ENCODE assay signal across 1 cellular context in the genomic region with DNA sequence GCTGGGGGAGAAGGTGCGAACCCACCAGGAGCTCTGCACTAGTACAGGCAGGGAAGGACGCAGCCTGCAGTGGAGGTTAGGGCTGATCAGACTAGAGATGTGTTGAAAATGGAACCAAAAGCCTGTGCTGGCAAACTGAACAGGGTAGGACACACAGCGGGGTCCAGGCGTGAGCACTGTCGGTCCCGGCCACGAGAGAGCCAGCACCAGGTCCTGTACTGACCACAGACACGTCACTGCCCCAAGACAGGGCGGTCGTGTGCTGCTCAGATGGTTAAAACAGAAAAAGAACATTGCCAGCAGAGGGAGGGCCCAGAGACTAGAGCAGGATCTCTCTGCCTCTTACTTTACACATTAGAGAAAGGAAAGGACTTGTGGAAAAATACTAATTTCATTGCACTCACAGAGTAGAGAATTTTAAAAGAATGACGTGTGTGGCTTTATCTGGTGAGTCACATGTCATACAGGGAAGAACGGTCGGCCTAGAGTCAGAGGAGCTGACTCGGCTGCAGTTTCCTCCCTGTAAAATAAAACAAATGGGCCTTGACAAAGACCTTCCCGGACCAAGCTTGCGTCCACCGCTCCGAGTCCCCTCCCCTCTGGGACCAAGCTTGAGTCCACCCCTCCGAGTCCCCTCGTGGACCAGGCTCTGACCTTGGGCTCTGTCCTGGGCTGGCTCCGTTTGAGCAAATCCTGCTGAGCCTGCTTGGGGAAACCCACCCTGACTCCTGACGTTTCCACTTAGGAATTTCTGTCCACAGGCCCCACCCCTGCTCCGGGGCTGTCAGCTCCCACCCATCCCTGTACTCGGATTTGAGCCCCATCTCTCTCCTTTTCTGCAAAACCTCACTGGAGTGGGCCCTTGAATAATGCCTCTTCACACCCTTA.
TF ChIP-seq lines count a peak whose summit lies in the region.

No MANE protein-coding gene starts in this region.

TF ChIP-seq in HepG2, 621 proteins besides CTCF, POLR2A, EP300 and RAD21 (continued from another document and continues in another):
- TF ChIP-seq, protein P1, sequence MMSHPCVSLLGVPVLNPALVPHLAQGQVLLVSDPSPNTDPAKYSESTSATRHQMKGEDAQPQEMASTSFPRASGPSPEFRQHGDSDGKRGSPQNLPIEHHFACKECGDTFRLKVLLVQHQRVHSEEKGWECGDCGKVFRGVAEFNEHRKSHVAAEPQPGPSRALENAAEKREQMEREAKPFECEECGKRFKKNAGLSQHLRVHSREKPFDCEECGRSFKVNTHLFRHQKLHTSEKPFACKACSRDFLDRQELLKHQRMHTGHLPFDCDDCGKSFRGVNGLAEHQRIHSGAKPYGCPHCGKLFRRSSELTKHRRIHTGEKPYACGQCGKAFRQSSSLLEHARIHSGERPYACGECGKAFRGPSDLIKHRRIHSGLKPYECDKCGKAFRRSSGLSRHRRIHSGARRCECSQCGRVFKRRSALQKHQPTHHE (CRISPR knock-in tag; IDR thresholded peaks at IDR 0.05; ENCODE audit: borderline replicate concordance), result no peak; the same call in 1 of the 2 replicates
- TF ChIP-seq SP4 (CRISPR knock-in tag; IDR thresholded peaks at IDR 0.05) (peak; percentile 66), HMG20A (CRISPR knock-in tag; IDR thresholded peaks at IDR 0.05; ENCODE audit: borderline replicate concordance) (peak; percentile 25; the same call in 1 of the 2 replicates), ISX (CRISPR knock-in tag; conservative IDR thresholded peaks at IDR 0.05) (no peak), MBNL3 (CRISPR knock-in tag; conservative IDR thresholded peaks at IDR 0.05) (no peak), SALL2 (CRISPR knock-in tag; IDR thresholded peaks at IDR 0.05) (no peak), NFKBIZ (CRISPR knock-in tag; IDR thresholded peaks at IDR 0.05) (no peak), SYNCRIP (IDR thresholded peaks at IDR 0.05; ENCODE audit: insufficient read depth, low read depth, low read length) (no peak), HNRNPK (IDR thresholded peaks at IDR 0.05; ENCODE audit: low read depth, low read length, poor library complexity, severe bottlenecking) (no peak), CC2D1A (CRISPR knock-in tag; IDR thresholded peaks at IDR 0.05) (no peak), ZKSCAN1 (IDR thresholded peaks at IDR 0.05; ENCODE audit: low read length) (no peak), HMGA1 (CRISPR knock-in tag; conservative IDR thresholded peaks at IDR 0.05) (no peak), IKZF1 (IDR thresholded peaks at IDR 0.05) (no peak), RFX3 (CRISPR knock-in tag; IDR thresholded peaks at IDR 0.05) (no peak), TAF15 (IDR thresholded peaks at IDR 0.05; ENCODE audit: low read depth, low read length, poor library complexity, severe bottlenecking) (no peak), ZNF431 (CRISPR knock-in tag; IDR thresholded peaks at IDR 0.05; ENCODE audit: borderline replicate concordance, low read depth) (peak; percentile 74; the same call in 1 of the 2 replicates), DNMT1 (CRISPR knock-in tag; IDR thresholded peaks at IDR 0.05) (no peak), ZMAT3 (CRISPR knock-in tag; conservative IDR thresholded peaks at IDR 0.05) (peak; percentile 21; the same call in 1 of the 2 replicates), ZNF562 (CRISPR knock-in tag; IDR thresholded peaks at IDR 0.05; ENCODE audit: borderline replicate concordance) (no peak), KAT2B (IDR thresholded peaks at IDR 0.05; ENCODE audit: borderline replicate concordance, low read depth, low read length) (no peak), CREM (IDR thresholded peaks at IDR 0.05) (peak; percentile 38; the same call in 1 of the 2 replicates), CREM (CRISPR knock-in tag; IDR thresholded peaks at IDR 0.05) (no peak), ASH2L (IDR thresholded peaks at IDR 0.05; ENCODE audit: insufficient read length, low read depth, low read length) (no peak), SNRNP70 (IDR thresholded peaks at IDR 0.05; ENCODE audit: low read depth, low read length) (no peak), SMC3 (IDR thresholded peaks at IDR 0.05; ENCODE audit: low read length) (0 out of 2 replicates have a peak, but pooled peaks have one; percentile 21), KAT7 (CRISPR knock-in tag; IDR thresholded peaks at IDR 0.05; ENCODE audit: borderline replicate concordance) (peak; percentile 92), ZNF333 (CRISPR knock-in tag; IDR thresholded peaks at IDR 0.05; ENCODE audit: borderline replicate concordance) (no peak), FOXA1 (IDR thresholded peaks at IDR 0.05) (no peak), FOXA1 (CRISPR knock-in tag; IDR thresholded peaks at IDR 0.05) (no peak; the same call in 1 of the 2 replicates), SP1 (IDR thresholded peaks at IDR 0.05) (no peak), SP1 (CRISPR knock-in tag; IDR thresholded peaks at IDR 0.05) (no peak), MIER2 (CRISPR knock-in tag; IDR thresholded peaks at IDR 0.05) (no peak), ZNF343 (CRISPR knock-in tag; IDR thresholded peaks at IDR 0.05) (peak; percentile 79; the same call in 1 of the 2 replicates)
- TF ChIP-seq, protein P2, sequence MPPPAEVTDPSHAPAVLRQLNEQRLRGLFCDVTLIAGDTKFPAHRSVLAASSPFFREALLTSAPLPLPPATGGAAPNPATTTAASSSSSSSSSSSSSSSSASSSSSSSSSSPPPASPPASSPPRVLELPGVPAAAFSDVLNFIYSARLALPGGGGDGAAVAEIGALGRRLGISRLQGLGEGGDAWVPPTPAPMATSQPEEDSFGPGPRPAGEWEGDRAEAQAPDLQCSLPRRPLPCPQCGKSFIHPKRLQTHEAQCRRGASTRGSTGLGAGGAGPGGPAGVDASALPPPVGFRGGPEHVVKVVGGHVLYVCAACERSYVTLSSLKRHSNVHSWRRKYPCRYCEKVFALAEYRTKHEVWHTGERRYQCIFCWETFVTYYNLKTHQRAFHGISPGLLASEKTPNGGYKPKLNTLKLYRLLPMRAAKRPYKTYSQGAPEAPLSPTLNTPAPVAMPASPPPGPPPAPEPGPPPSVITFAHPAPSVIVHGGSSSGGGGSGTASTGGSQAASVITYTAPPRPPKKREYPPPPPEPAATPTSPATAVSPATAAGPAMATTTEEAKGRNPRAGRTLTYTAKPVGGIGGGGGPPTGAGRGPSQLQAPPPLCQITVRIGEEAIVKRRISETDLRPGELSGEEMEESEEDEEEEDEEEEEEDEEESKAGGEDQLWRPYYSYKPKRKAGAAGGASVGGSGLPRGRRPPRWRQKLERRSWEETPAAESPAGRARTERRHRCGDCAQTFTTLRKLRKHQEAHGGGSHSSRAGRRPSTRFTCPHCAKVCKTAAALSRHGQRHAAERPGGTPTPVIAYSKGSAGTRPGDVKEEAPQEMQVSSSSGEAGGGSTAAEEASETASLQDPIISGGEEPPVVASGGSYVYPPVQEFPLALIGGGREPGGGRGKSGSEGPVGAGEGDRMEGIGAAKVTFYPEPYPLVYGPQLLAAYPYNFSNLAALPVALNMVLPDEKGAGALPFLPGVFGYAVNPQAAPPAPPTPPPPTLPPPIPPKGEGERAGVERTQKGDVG (CRISPR knock-in tag; IDR thresholded peaks at IDR 0.05; ENCODE audit: borderline replicate concordance), result no peak; the same call in 1 of the 2 replicates
- TF ChIP-seq, protein P3, sequence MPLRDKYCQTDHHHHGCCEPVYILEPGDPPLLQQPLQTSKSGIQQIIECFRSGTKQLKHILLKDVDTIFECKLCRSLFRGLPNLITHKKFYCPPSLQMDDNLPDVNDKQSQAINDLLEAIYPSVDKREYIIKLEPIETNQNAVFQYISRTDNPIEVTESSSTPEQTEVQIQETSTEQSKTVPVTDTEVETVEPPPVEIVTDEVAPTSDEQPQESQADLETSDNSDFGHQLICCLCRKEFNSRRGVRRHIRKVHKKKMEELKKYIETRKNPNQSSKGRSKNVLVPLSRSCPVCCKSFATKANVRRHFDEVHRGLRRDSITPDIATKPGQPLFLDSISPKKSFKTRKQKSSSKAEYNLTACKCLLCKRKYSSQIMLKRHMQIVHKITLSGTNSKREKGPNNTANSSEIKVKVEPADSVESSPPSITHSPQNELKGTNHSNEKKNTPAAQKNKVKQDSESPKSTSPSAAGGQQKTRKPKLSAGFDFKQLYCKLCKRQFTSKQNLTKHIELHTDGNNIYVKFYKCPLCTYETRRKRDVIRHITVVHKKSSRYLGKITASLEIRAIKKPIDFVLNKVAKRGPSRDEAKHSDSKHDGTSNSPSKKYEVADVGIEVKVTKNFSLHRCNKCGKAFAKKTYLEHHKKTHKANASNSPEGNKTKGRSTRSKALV (CRISPR knock-in tag; IDR thresholded peaks at IDR 0.05), result no peak
- TF ChIP-seq, protein P4, sequence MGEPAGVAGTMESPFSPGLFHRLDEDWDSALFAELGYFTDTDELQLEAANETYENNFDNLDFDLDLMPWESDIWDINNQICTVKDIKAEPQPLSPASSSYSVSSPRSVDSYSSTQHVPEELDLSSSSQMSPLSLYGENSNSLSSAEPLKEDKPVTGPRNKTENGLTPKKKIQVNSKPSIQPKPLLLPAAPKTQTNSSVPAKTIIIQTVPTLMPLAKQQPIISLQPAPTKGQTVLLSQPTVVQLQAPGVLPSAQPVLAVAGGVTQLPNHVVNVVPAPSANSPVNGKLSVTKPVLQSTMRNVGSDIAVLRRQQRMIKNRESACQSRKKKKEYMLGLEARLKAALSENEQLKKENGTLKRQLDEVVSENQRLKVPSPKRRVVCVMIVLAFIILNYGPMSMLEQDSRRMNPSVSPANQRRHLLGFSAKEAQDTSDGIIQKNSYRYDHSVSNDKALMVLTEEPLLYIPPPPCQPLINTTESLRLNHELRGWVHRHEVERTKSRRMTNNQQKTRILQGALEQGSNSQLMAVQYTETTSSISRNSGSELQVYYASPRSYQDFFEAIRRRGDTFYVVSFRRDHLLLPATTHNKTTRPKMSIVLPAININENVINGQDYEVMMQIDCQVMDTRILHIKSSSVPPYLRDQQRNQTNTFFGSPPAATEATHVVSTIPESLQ (CRISPR knock-in tag; conservative IDR thresholded peaks at IDR 0.05), result no peak
- TF ChIP-seq, protein P5, sequence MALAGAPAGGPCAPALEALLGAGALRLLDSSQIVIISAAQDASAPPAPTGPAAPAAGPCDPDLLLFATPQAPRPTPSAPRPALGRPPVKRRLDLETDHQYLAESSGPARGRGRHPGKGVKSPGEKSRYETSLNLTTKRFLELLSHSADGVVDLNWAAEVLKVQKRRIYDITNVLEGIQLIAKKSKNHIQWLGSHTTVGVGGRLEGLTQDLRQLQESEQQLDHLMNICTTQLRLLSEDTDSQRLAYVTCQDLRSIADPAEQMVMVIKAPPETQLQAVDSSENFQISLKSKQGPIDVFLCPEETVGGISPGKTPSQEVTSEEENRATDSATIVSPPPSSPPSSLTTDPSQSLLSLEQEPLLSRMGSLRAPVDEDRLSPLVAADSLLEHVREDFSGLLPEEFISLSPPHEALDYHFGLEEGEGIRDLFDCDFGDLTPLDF (CRISPR knock-in tag; IDR thresholded peaks at IDR 0.05), result no peak; the same call in 1 of the 2 replicates
- TF ChIP-seq, protein P6, sequence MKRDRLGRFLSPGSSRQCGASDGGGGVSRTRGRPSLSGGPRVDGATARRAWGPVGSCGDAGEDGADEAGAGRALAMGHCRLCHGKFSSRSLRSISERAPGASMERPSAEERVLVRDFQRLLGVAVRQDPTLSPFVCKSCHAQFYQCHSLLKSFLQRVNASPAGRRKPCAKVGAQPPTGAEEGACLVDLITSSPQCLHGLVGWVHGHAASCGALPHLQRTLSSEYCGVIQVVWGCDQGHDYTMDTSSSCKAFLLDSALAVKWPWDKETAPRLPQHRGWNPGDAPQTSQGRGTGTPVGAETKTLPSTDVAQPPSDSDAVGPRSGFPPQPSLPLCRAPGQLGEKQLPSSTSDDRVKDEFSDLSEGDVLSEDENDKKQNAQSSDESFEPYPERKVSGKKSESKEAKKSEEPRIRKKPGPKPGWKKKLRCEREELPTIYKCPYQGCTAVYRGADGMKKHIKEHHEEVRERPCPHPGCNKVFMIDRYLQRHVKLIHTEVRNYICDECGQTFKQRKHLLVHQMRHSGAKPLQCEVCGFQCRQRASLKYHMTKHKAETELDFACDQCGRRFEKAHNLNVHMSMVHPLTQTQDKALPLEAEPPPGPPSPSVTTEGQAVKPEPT (CRISPR knock-in tag; IDR thresholded peaks at IDR 0.05; ENCODE audit: low read depth), result no peak
- TF ChIP-seq, protein P7, sequence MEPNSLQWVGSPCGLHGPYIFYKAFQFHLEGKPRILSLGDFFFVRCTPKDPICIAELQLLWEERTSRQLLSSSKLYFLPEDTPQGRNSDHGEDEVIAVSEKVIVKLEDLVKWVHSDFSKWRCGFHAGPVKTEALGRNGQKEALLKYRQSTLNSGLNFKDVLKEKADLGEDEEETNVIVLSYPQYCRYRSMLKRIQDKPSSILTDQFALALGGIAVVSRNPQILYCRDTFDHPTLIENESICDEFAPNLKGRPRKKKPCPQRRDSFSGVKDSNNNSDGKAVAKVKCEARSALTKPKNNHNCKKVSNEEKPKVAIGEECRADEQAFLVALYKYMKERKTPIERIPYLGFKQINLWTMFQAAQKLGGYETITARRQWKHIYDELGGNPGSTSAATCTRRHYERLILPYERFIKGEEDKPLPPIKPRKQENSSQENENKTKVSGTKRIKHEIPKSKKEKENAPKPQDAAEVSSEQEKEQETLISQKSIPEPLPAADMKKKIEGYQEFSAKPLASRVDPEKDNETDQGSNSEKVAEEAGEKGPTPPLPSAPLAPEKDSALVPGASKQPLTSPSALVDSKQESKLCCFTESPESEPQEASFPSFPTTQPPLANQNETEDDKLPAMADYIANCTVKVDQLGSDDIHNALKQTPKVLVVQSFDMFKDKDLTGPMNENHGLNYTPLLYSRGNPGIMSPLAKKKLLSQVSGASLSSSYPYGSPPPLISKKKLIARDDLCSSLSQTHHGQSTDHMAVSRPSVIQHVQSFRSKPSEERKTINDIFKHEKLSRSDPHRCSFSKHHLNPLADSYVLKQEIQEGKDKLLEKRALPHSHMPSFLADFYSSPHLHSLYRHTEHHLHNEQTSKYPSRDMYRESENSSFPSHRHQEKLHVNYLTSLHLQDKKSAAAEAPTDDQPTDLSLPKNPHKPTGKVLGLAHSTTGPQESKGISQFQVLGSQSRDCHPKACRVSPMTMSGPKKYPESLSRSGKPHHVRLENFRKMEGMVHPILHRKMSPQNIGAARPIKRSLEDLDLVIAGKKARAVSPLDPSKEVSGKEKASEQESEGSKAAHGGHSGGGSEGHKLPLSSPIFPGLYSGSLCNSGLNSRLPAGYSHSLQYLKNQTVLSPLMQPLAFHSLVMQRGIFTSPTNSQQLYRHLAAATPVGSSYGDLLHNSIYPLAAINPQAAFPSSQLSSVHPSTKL (CRISPR knock-in tag; IDR thresholded peaks at IDR 0.05), result peak; percentile 73
